ENCODE assay signal across 1 cellular context in the genomic region with DNA sequence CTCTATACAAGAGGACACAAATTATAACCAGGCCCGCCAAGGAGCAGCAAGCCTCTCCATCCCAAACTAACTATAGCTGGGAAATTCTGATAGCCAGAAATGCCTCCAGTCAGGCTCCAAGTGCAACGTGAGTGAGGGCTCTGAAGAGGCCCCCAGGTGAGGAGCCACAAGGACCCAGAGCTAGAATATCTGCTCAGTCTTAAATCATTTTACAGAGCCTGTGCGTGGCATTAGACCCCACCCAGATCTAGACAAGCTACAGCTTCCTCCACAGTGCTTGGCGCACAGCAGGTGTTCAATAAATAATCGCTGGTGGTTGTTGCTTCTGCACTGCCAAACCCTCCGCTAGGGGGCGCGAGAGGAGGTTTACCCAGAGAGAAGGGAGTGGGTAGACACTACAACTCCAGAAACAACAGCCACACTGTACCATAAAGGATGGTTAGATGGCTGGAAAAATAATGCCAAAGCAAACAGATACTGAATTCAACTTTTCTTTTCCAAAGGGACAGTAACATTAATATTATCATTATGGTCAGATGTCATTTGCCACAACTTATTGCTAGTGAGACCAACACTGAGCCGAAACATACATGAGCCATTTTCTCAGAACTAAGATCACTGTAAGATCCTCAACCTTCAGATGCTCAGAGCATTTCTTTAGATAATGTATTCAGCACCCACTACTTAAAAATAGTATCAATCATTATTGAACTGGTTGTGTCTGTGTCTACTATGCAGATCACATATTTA.
A peak's percentile ranks its signal among the peaks of the same experiment; 100 is the strongest.
TF ChIP-seq lines count a peak whose summit lies in the region.

No MANE protein-coding gene starts in this region.

TF ChIP-seq in HepG2, 621 proteins besides CTCF, POLR2A, EP300 and RAD21:
- TF ChIP-seq, protein P1, sequence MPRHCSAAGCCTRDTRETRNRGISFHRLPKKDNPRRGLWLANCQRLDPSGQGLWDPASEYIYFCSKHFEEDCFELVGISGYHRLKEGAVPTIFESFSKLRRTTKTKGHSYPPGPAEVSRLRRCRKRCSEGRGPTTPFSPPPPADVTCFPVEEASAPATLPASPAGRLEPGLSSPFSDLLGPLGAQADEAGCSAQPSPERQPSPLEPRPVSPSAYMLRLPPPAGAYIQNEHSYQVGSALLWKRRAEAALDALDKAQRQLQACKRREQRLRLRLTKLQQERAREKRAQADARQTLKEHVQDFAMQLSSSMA (CRISPR knock-in tag; IDR thresholded peaks at IDR 0.05): no peak
- no peak for TF ChIP-seq FOXA1 (IDR thresholded peaks at IDR 0.05)
- TF ChIP-seq FOXA1 (CRISPR knock-in tag; IDR thresholded peaks at IDR 0.05): 0 out of 2 replicates have a peak, but pooled peaks have one; percentile 17
- TF ChIP-seq, protein P2, sequence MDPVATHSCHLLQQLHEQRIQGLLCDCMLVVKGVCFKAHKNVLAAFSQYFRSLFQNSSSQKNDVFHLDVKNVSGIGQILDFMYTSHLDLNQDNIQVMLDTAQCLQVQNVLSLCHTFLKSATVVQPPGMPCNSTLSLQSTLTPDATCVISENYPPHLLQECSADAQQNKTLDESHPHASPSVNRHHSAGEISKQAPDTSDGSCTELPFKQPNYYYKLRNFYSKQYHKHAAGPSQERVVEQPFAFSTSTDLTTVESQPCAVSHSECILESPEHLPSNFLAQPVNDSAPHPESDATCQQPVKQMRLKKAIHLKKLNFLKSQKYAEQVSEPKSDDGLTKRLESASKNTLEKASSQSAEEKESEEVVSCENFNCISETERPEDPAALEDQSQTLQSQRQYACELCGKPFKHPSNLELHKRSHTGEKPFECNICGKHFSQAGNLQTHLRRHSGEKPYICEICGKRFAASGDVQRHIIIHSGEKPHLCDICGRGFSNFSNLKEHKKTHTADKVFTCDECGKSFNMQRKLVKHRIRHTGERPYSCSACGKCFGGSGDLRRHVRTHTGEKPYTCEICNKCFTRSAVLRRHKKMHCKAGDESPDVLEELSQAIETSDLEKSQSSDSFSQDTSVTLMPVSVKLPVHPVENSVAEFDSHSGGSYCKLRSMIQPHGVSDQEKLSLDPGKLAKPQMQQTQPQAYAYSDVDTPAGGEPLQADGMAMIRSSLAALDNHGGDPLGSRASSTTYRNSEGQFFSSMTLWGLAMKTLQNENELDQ (CRISPR knock-in tag; IDR thresholded peaks at IDR 0.05; ENCODE audit: borderline replicate concordance): no peak
- TF ChIP-seq SMC3 (IDR thresholded peaks at IDR 0.05; ENCODE audit: low read length): peak; percentile 46; the same call in 1 of the 2 replicates
- TF ChIP-seq, protein P3, sequence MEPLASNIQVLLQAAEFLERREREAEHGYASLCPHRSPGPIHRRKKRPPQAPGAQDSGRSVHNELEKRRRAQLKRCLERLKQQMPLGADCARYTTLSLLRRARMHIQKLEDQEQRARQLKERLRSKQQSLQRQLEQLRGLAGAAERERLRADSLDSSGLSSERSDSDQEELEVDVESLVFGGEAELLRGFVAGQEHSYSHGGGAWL (CRISPR knock-in tag; IDR thresholded peaks at IDR 0.05): no peak
- TF ChIP-seq STAG1 (CRISPR knock-in tag; IDR thresholded peaks at IDR 0.05): peak; percentile 56
